1 cellular context compared by ENCODE assay signal in the genomic region with DNA sequence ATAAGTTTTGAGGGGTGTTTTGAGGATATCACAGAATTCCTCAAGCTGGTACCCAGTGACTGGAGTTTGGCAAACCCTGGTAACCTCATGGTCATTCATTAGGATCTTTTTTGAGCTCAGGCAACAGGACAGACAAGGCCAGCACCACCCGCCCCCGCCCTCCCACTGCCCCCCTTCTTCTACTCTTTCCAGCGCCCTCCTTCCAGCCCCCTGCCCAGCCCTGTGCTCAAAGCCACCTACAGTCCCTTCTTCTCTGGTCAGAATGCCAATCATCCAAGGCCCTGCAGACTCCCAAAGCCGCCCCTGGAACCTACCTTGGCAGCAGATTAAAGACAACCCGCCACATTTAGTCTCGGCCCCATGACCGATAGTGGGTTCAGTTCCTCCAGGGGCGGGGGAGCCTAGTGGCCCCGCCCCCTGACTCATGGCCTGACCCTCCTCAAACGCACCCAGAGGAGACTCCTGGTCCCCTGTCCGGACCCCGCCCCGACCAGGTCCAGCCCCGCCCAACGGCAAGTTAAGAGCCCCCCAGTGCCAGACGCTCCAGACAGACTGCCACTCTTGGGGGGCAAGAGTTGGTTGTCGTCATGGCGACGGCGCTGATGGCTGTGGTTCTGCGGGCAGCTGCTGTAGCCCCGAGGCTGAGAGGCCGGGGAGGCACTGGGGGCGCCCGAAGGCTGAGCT.
TF ChIP-seq lines count a peak whose summit lies in the region.

A gene with protein sequence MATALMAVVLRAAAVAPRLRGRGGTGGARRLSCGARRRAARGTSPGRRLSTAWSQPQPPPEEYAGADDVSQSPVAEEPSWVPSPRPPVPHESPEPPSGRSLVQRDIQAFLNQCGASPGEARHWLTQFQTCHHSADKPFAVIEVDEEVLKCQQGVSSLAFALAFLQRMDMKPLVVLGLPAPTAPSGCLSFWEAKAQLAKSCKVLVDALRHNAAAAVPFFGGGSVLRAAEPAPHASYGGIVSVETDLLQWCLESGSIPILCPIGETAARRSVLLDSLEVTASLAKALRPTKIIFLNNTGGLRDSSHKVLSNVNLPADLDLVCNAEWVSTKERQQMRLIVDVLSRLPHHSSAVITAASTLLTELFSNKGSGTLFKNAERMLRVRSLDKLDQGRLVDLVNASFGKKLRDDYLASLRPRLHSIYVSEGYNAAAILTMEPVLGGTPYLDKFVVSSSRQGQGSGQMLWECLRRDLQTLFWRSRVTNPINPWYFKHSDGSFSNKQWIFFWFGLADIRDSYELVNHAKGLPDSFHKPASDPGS (plus strand): TSS at position 546 of the 684 bp plus-strand sequence. CDS start 42 bp downstream, at position 588.

TF ChIP-seq in HepG2, 621 proteins besides CTCF, POLR2A, EP300 and RAD21 (continued from another document and continues in another):
- TF ChIP-seq, protein P1, sequence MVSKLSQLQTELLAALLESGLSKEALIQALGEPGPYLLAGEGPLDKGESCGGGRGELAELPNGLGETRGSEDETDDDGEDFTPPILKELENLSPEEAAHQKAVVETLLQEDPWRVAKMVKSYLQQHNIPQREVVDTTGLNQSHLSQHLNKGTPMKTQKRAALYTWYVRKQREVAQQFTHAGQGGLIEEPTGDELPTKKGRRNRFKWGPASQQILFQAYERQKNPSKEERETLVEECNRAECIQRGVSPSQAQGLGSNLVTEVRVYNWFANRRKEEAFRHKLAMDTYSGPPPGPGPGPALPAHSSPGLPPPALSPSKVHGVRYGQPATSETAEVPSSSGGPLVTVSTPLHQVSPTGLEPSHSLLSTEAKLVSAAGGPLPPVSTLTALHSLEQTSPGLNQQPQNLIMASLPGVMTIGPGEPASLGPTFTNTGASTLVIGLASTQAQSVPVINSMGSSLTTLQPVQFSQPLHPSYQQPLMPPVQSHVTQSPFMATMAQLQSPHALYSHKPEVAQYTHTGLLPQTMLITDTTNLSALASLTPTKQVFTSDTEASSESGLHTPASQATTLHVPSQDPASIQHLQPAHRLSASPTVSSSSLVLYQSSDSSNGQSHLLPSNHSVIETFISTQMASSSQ (IDR thresholded peaks at IDR 0.05; ENCODE audit: low read depth) = 0 out of 2 replicates have a peak, but pooled peaks have one; percentile 15
- TF ChIP-seq, protein P1 (CRISPR knock-in tag; IDR thresholded peaks at IDR 0.05; ENCODE audit: borderline replicate concordance) = no peak
- no peak for TF ChIP-seq ZNF124 (CRISPR knock-in tag; IDR thresholded peaks at IDR 0.05)
- TF ChIP-seq, protein P2, sequence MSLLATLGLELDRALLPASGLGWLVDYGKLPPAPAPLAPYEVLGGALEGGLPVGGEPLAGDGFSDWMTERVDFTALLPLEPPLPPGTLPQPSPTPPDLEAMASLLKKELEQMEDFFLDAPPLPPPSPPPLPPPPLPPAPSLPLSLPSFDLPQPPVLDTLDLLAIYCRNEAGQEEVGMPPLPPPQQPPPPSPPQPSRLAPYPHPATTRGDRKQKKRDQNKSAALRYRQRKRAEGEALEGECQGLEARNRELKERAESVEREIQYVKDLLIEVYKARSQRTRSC (CRISPR knock-in tag; IDR thresholded peaks at IDR 0.05; ENCODE audit: low read depth) = no peak
- no peak for TF ChIP-seq ZNF451 (CRISPR knock-in tag; IDR thresholded peaks at IDR 0.05)
- TF ChIP-seq ZNF10 (CRISPR knock-in tag; IDR thresholded peaks at IDR 0.05; ENCODE audit: borderline replicate concordance, low read depth) = no peak
- TF ChIP-seq TMF1 (CRISPR knock-in tag; IDR thresholded peaks at IDR 0.05; ENCODE audit: low read depth) = no peak
- TF ChIP-seq, protein P3, sequence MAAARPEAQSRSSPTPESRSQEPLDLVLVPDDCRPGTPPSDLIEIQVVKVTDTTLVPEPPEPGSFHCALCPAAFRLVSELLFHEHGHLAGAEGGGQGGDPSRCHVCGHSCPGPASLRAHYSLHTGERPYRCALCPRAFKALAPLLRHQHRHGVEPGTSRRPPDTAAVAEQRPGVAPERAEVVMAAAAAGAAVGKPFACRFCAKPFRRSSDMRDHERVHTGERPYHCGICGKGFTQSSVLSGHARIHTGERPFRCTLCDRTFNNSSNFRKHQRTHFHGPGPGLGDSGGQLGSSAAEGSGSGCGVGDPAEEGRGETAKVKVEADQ (CRISPR knock-in tag; IDR thresholded peaks at IDR 0.05; ENCODE audit: borderline replicate concordance) = no peak
- TF ChIP-seq ATF1 (CRISPR knock-in tag; IDR thresholded peaks at IDR 0.05) = no peak
- TF ChIP-seq, protein P4, sequence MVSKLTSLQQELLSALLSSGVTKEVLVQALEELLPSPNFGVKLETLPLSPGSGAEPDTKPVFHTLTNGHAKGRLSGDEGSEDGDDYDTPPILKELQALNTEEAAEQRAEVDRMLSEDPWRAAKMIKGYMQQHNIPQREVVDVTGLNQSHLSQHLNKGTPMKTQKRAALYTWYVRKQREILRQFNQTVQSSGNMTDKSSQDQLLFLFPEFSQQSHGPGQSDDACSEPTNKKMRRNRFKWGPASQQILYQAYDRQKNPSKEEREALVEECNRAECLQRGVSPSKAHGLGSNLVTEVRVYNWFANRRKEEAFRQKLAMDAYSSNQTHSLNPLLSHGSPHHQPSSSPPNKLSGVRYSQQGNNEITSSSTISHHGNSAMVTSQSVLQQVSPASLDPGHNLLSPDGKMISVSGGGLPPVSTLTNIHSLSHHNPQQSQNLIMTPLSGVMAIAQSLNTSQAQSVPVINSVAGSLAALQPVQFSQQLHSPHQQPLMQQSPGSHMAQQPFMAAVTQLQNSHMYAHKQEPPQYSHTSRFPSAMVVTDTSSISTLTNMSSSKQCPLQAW (CRISPR knock-in tag; IDR thresholded peaks at IDR 0.05) = no peak
- TF ChIP-seq, protein P5, sequence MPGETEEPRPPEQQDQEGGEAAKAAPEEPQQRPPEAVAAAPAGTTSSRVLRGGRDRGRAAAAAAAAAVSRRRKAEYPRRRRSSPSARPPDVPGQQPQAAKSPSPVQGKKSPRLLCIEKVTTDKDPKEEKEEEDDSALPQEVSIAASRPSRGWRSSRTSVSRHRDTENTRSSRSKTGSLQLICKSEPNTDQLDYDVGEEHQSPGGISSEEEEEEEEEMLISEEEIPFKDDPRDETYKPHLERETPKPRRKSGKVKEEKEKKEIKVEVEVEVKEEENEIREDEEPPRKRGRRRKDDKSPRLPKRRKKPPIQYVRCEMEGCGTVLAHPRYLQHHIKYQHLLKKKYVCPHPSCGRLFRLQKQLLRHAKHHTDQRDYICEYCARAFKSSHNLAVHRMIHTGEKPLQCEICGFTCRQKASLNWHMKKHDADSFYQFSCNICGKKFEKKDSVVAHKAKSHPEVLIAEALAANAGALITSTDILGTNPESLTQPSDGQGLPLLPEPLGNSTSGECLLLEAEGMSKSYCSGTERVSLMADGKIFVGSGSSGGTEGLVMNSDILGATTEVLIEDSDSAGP (CRISPR knock-in tag; IDR thresholded peaks at IDR 0.05; ENCODE audit: borderline replicate concordance) = no peak
- TF ChIP-seq ARHGAP35 (CRISPR knock-in tag; IDR thresholded peaks at IDR 0.05; ENCODE audit: borderline replicate concordance) = no peak
- no peak for TF ChIP-seq CEBPG (CRISPR knock-in tag; IDR thresholded peaks at IDR 0.05)
- no peak for TF ChIP-seq CHCHD3 (CRISPR knock-in tag; IDR thresholded peaks at IDR 0.05)
- no peak for TF ChIP-seq SOX5 (CRISPR knock-in tag; IDR thresholded peaks at IDR 0.05; ENCODE audit: borderline replicate concordance)
- TF ChIP-seq, protein P6, sequence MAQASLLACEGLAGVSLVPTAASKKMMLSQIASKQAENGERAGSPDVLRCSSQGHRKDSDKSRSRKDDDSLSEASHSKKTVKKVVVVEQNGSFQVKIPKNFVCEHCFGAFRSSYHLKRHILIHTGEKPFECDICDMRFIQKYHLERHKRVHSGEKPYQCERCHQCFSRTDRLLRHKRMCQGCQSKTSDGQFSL (CRISPR knock-in tag; IDR thresholded peaks at IDR 0.05) = no peak
- TF ChIP-seq MEF2D (CRISPR knock-in tag; IDR thresholded peaks at IDR 0.05) = no peak; the same call in 1 of the 2 replicates
- no peak for TF ChIP-seq SMAD1 (CRISPR knock-in tag; IDR thresholded peaks at IDR 0.05; ENCODE audit: borderline replicate concordance, low read depth)
- TF ChIP-seq, protein P7, sequence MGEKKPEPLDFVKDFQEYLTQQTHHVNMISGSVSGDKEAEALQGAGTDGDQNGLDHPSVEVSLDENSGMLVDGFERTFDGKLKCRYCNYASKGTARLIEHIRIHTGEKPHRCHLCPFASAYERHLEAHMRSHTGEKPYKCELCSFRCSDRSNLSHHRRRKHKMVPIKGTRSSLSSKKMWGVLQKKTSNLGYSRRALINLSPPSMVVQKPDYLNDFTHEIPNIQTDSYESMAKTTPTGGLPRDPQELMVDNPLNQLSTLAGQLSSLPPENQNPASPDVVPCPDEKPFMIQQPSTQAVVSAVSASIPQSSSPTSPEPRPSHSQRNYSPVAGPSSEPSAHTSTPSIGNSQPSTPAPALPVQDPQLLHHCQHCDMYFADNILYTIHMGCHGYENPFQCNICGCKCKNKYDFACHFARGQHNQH (CRISPR knock-in tag; IDR thresholded peaks at IDR 0.05) = no peak
- TF ChIP-seq TCF7L2 (IDR thresholded peaks at IDR 0.05; ENCODE audit: low read depth, low read length) = no peak
- no peak for TF ChIP-seq HMGA1 (CRISPR knock-in tag; conservative IDR thresholded peaks at IDR 0.05)
- TF ChIP-seq SOX13 (IDR thresholded peaks at IDR 0.05) = no peak
- no peak for TF ChIP-seq SOX13 (CRISPR knock-in tag; conservative IDR thresholded peaks at IDR 0.05 in 1 of 2, IDR thresholded peaks at IDR 0.05 in 1 of 2)
- TF ChIP-seq NCOA1 (CRISPR knock-in tag; IDR thresholded peaks at IDR 0.05) = no peak
- TF ChIP-seq ZBTB20 (CRISPR knock-in tag; IDR thresholded peaks at IDR 0.05; ENCODE audit: borderline replicate concordance, low read depth) = peak; percentile 23; the same call in 1 of the 2 replicates
- no peak for TF ChIP-seq ZNF672 (CRISPR knock-in tag; IDR thresholded peaks at IDR 0.05)
- no peak for TF ChIP-seq RBM22 (optimal IDR thresholded peaks at IDR 0.05; ENCODE audit: low read length)
- TF ChIP-seq HDAC6 (IDR thresholded peaks at IDR 0.05; ENCODE audit: low read depth, low read length) = no peak
- TF ChIP-seq HOXA3 (CRISPR knock-in tag; IDR thresholded peaks at IDR 0.05) = no peak
- peak; percentile 21; the same call in 1 of the 2 replicates for TF ChIP-seq TCF7 (IDR thresholded peaks at IDR 0.05; ENCODE audit: low read depth)
- TF ChIP-seq ELF4 (CRISPR knock-in tag; IDR thresholded peaks at IDR 0.05; ENCODE audit: borderline replicate concordance) = no peak
- no peak for TF ChIP-seq ZNF652 (CRISPR knock-in tag; IDR thresholded peaks at IDR 0.05; ENCODE audit: borderline replicate concordance, low read depth)
- TF ChIP-seq ZNF781 (CRISPR knock-in tag; IDR thresholded peaks at IDR 0.05; ENCODE audit: borderline replicate concordance, not compliant biosample characterization) = no peak
- TF ChIP-seq SSRP1 (CRISPR knock-in tag; IDR thresholded peaks at IDR 0.05) = no peak; the same call in 1 of the 2 replicates
- TF ChIP-seq ZNF567 (CRISPR knock-in tag; IDR thresholded peaks at IDR 0.05; ENCODE audit: borderline replicate concordance) = no peak
- no peak for TF ChIP-seq HHEX (CRISPR knock-in tag; IDR thresholded peaks at IDR 0.05)
- no peak for TF ChIP-seq NR2F2 (IDR thresholded peaks at IDR 0.05; ENCODE audit: borderline replicate concordance, low read depth)
- TF ChIP-seq FOXA3 (CRISPR knock-in tag; IDR thresholded peaks at IDR 0.05) = no peak
- peak; percentile 17; the same call in 1 of the 2 replicates for TF ChIP-seq POLR2AphosphoS5 (IDR thresholded peaks at IDR 0.05; ENCODE audit: low read depth, low read length)
- TF ChIP-seq ZNF816 (CRISPR knock-in tag; IDR thresholded peaks at IDR 0.05; ENCODE audit: borderline replicate concordance) = no peak
- TF ChIP-seq HES4 (CRISPR knock-in tag; IDR thresholded peaks at IDR 0.05; ENCODE audit: borderline replicate concordance) = no peak
- TF ChIP-seq, protein P8, sequence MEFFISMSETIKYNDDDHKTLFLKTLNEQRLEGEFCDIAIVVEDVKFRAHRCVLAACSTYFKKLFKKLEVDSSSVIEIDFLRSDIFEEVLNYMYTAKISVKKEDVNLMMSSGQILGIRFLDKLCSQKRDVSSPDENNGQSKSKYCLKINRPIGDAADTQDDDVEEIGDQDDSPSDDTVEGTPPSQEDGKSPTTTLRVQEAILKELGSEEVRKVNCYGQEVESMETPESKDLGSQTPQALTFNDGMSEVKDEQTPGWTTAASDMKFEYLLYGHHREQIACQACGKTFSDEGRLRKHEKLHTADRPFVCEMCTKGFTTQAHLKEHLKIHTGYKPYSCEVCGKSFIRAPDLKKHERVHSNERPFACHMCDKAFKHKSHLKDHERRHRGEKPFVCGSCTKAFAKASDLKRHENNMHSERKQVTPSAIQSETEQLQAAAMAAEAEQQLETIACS (CRISPR knock-in tag; IDR thresholded peaks at IDR 0.05) = no peak
- no peak for TF ChIP-seq ZNF224 (CRISPR knock-in tag; IDR thresholded peaks at IDR 0.05)
- peak; percentile 67 for TF ChIP-seq SAP130 (CRISPR knock-in tag; IDR thresholded peaks at IDR 0.05; ENCODE audit: low read depth)
- no peak for TF ChIP-seq ZFX (CRISPR knock-in tag; IDR thresholded peaks at IDR 0.05; ENCODE audit: low read depth)
- TF ChIP-seq TCF12 (IDR thresholded peaks at IDR 0.05) = no peak
- TF ChIP-seq TCF12 (CRISPR knock-in tag; IDR thresholded peaks at IDR 0.05) = no peak; the same call in 1 of the 2 replicates
- TF ChIP-seq ZNF549 (CRISPR knock-in tag; IDR thresholded peaks at IDR 0.05) = no peak
- TF ChIP-seq, protein P9, sequence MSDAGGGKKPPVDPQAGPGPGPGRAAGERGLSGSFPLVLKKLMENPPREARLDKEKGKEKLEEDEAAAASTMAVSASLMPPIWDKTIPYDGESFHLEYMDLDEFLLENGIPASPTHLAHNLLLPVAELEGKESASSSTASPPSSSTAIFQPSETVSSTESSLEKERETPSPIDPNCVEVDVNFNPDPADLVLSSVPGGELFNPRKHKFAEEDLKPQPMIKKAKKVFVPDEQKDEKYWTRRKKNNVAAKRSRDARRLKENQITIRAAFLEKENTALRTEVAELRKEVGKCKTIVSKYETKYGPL (CRISPR knock-in tag; IDR thresholded peaks at IDR 0.05) = no peak
- no peak for TF ChIP-seq EED (CRISPR knock-in tag; IDR thresholded peaks at IDR 0.05)
- no peak for TF ChIP-seq ZKSCAN8 (CRISPR knock-in tag; IDR thresholded peaks at IDR 0.05; ENCODE audit: borderline replicate concordance)
- no peak for TF ChIP-seq NFIB (CRISPR knock-in tag; IDR thresholded peaks at IDR 0.05; ENCODE audit: borderline replicate concordance)
- TF ChIP-seq, protein P10, sequence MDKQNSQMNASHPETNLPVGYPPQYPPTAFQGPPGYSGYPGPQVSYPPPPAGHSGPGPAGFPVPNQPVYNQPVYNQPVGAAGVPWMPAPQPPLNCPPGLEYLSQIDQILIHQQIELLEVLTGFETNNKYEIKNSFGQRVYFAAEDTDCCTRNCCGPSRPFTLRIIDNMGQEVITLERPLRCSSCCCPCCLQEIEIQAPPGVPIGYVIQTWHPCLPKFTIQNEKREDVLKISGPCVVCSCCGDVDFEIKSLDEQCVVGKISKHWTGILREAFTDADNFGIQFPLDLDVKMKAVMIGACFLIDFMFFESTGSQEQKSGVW (CRISPR knock-in tag; IDR thresholded peaks at IDR 0.05; ENCODE audit: borderline replicate concordance) = no peak
